Comparison of ENCODE assay signal across 8 cellular contexts in the genomic region with DNA sequence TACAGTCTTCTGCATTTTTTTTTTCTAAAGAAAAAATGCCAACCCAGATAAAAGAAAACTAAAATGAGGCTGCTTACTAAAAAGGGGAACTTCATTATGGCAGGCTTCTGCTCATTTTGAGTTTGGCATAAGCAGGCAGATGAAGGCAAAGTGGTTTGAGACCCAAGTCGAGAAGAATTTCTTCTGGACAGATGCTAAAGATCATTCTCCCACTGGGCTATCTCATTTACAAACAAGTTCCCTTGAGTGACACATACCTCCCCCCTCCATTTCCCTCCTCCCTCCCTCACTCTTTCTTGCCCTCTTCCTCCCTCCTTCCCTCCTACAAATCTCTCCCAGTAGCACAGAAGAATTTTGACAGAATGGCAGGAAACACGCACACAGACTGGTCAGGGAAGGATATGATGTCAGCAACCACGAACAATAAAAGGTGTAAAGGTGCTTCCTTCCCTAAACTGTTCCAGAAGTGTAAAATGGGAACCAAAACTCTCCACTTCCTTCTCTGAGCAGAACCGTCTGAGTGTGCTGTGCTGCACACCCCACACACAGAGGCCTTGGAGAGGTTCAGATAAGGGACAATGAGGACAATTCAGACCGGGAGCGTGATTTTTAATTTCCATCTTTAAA. TPM values are rescaled to one million over a fixed set of nuclear protein-coding genes. Genes with fewer than 3 reads are reported as not detected.
DNase-seq lines count a peak whose midpoint lies in the region; ATAC-seq and TF ChIP-seq lines count a peak whose summit lies in the region.

No MANE protein-coding gene starts in this region.

- 46% methylated on average over 6 of the region's 6 CpGs for WGBS in esophagus muscularis mucosa

- intact Hi-C loops in esophagus muscularis mucosa (cut with DNase I), result loop anchor here (5.0 kb wide), 1 partner anchor 40 kb away; no protein-coding TSS in a partner anchor

- TF ChIP-seq EP300 in esophagus muscularis mucosa (IDR thresholded peaks at IDR 0.05), result peak; percentile 54

- TF ChIP-seq CTCF in esophagus muscularis mucosa (IDR thresholded peaks at IDR 0.05), result no peak
- TF ChIP-seq CTCF in GM13976 (IDR thresholded peaks at IDR 0.05; ENCODE audit: borderline replicate concordance, control extremely low read depth, extremely low read depth, insufficient read depth, missing control alignments), result no peak

- ATAC-seq in GM19043 (IDR thresholded peaks at IDR 0.05; ENCODE audit: low read depth, unreplicated experiment) (peak; percentile 67), HG03103 (IDR thresholded peaks at IDR 0.05; ENCODE audit: low read depth, unreplicated experiment) (peak; percentile 51)

- H3K27me3 ChIP-seq in esophagus muscularis mucosa, result no peaks in the 10 kb centered on the region

- H3K27ac ChIP-seq in esophagus muscularis mucosa (replicated peaks in 1 of 4), result peak overlapping the region; percentile 60 to 72 (median 66)

- H3K4me3 ChIP-seq in esophagus muscularis mucosa, result peak overlapping the region in 1 of 4 donors; percentile 4

- no peaks in the 10 kb centered on the region for H3K9me3 ChIP-seq in esophagus muscularis mucosa

- no peak for TF ChIP-seq POLR2A in esophagus muscularis mucosa (IDR thresholded peaks at IDR 0.05; ENCODE audit: low read depth)

- peaks cover 0 to 11% (median 8%) of the 10 kb centered on the region in 4 donors for H3K36me3 ChIP-seq in esophagus muscularis mucosa

- peaks cover 33 to 61% (median 54%) of the 10 kb centered on the region in 4 donors for H3K4me1 ChIP-seq in esophagus muscularis mucosa

- DNase-seq in AG08395 (ENCODE audit: low spot score) (peak; percentile 15), SIG-M5 treated with dmso at 0.1 percent for 504 hours (lab: John Stamatoyannopoulos, UW; ENCODE audit: unreplicated experiment) (peak; percentile 87), esophagus muscularis mucosa (ENCODE audit: extremely low spot score) (no peak), non-pigmented ciliary epithelial cell (ENCODE audit: low read depth) (peak; percentile 53), OCI-M2 (lab: John Stamatoyannopoulos, UW; ENCODE audit: unreplicated experiment) (no peak), GM13976 (ENCODE audit: low spot score) (no peak)

- in situ Hi-C loops in GM13976 (cut with MboI; ENCODE audit: low sequenced_read_pairs, unreplicated experiment), result loop anchor here (10.0 kb wide), 2 partner anchors 92 to 608 kb away; no protein-coding TSS in a partner anchor

RNA-seq across cellular contexts. Expression of a gene that starts 55.9 kb away (rescaled TPM):
- 10 to 100 TPM; 20.8 to 34.3 (median 29.0) TPM for total RNA-seq in esophagus muscularis mucosa

Comparison
In these comparisons a context has a peak if more than half of its experiments do, and no peak if none do; other contexts are left out.
1. DNase-seq: peak in AG08395 (single experiment), SIG-M5 treated with dmso at 0.1 percent for 504 hours (single experiment) and non-pigmented ciliary epithelial cell (single experiment); none in esophagus muscularis mucosa (single experiment), OCI-M2 (single experiment) and GM13976 (single experiment).